9 cellular contexts compared by ENCODE assay signal in the genomic region with DNA sequence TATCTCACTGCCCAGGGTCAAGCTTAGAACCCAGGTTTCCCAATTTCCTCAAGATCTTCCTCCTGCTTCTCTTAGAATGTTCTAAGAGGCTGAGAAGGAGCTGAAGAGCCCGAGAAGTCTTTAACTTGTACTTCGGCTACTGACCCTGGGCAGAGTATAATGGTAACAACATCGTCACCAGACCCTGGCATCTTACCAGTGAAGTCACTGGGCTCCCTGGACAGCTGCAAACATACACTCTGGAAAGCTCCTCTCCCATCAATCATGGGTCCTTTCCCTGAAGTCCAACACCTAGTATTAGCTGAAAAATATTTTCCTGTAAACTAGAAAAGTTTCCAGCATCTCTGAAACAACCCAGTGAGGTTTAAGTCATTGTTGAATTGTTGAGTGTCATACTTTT.
"Had no signal": no experiment of that assay in that cellular context is flagged by ENCODE, and none has a peak within 500 bp of the region (broad histone marks: within the 10 kb centered on the region; RNA-seq: fewer than 3 reads in every experiment).

No MANE protein-coding gene starts in this region.

- H3K27ac Mint-ChIP-seq: HFFc6 had no signal

- H3K4me3 ChIP-seq: GM23248, HAP-1, K562 had no signal

- H3K9me3 Mint-ChIP-seq: HFFc6 had no signal

- H3K9me3 ChIP-seq: HAP-1 had no signal

- H3K9ac ChIP-seq: GM23248 had no signal

- FAIRE-seq: HepG2, K562 had no signal

- DNase-seq: GOT3, H7, IMR-90 had no signal

- H3K27ac ChIP-seq: GM23248, HL-60 had no signal

- H3K4me3 Mint-ChIP-seq: HFFc6 had no signal

- H2AFZ ChIP-seq: GM23248 had no signal

- H3K36me3 ChIP-seq: HAP-1 had no signal
